In the genomic region with DNA sequence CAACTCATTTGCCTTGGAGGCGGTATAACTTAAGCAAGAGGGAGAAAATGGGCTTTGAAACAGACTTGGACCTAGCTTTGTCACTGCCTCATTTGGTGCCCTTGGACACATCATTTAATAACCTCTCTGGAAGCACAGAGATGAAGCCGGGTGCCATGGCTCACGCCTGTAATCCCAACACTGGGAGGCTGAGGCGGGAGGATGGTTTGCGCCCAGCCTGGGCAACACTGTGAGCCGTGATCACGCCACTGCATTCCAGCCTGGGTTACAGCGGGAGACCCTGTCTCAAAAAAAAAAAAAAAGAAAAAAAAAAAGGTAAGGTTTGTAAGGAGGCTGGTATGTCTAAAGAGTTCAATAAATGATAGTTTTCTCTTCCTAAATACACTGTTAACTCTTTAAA, we compare ENCODE assay signal across 8 cellular contexts. TPM values are rescaled to one million over a fixed set of nuclear protein-coding genes. Genes with fewer than 3 reads are reported as not detected.
DNase-seq lines count a peak whose midpoint lies in the region; FAIRE-seq and TF ChIP-seq lines count a peak whose summit lies in the region.

No MANE protein-coding gene starts in this region.

- peak overlapping the region; percentile 92 for H3K4me3 ChIP-seq in OCI-LY3 (ENCODE audit: low read length)
- H3K4me3 ChIP-seq in H1 (ENCODE audit: extremely low read depth in 1 of 4, insufficient read depth in 2 of 4, low read depth in 3 of 4, low read length in 4 of 4) = peak overlapping the region; percentile 57 to 100 (median 89)
- H3K4me3 ChIP-seq in ovary = peak overlapping the region; percentile 89

- H3K27me3 ChIP-seq in OCI-LY3 (ENCODE audit: low read depth, low read length) (no peaks in the 10 kb centered on the region), H1 (replicated peaks in 1 of 4; ENCODE audit: control insufficient read depth in 3 of 4, extremely low read depth in 1 of 4, insufficient read depth in 3 of 4, low read length in 3 of 4) (no peaks in the 10 kb centered on the region), ovary (no peaks in the 10 kb centered on the region)

- 32% methylated on average over 8 of the region's 8 CpGs; no CpG with 5 or more reads in 1 of the 2 experiments for WGBS in H1 (ENCODE audit: extremely low coverage in 1 of 2, insufficient coverage in 1 of 2, insufficient read length in 1 of 2, insufficient replicate concordance in 2 of 2, low coverage in 1 of 2, low lambda C conversion rate in 2 of 2, missing lambda C conversion rate in 1 of 2), 2 experiments
- 24 to 31% (median 27%) methylated on average over 8 of the region's 8 CpGs for WGBS in ovary, 3 donors

- H2AFZ ChIP-seq in OCI-LY3 (ENCODE audit: low read depth, low read length) = 0 out of 2 replicates have a peak overlapping the region, but pooled peaks have one; percentile 78
- H2AFZ ChIP-seq in H1 (ENCODE audit: low read length) = no peak overlapping the region

- H4K5ac ChIP-seq in H1 (ENCODE audit: insufficient read length, low read depth, low read length) = peak overlapping the region; percentile 80

- peak; percentile 39 for DNase-seq in ELF-1 (ENCODE audit: low read depth, low spot score)
- no peak for DNase-seq in H1 (ENCODE audit: low read depth in 1 of 2, low spot score in 2 of 2)
- no peak for DNase-seq in ovary
- DNase-seq in midbrain (lab: John Stamatoyannopoulos, UW) = no peak
- DNase-seq in GM12892 (ENCODE audit: insufficient read length) = no peak
- DNase-seq in NOMO-1 (lab: John Stamatoyannopoulos, UW; ENCODE audit: unreplicated experiment in 2 of 2) = no peak
- no peak for DNase-seq in effector CD8-positive, alpha-beta T cell (lab: John Stamatoyannopoulos, UW)

- H3K9ac ChIP-seq in OCI-LY3 (ENCODE audit: low read length) (peak overlapping the region; percentile 94), H1 (replicated peaks in 1 of 4; ENCODE audit: extremely low read depth in 1 of 4, low read depth in 3 of 4, low read length in 3 of 4) (peak overlapping the region; percentile 73 to 97 (median 91))

- H3K9me3 ChIP-seq in OCI-LY3 (ENCODE audit: insufficient read depth, low read length) (no peaks in the 10 kb centered on the region), H1 (ENCODE audit: insufficient read depth in 2 of 2, low read depth in 1 of 2, low read length in 1 of 2) (no peaks in the 10 kb centered on the region), ovary (no peaks in the 10 kb centered on the region)

- H4K8ac ChIP-seq in H1 (ENCODE audit: extremely low read depth, insufficient read depth, low read length) = no peak overlapping the region

- H3K18ac ChIP-seq in H1 (ENCODE audit: extremely low read depth, low read length) = no peak overlapping the region

- no peak for TF ChIP-seq EP300 in H1 (IDR thresholded peaks at IDR 0.05; ENCODE audit: borderline replicate concordance in 1 of 2, low read depth in 2 of 2, low read length in 2 of 2)
- no peak for TF ChIP-seq EP300 in ovary (IDR thresholded peaks at IDR 0.05)

- no peak overlapping the region for H3K4ac ChIP-seq in H1 (replicated peaks; ENCODE audit: insufficient read length, low read depth, low read length)

- no peak for TF ChIP-seq RAD21 in H1 (IDR thresholded peaks at IDR 0.05 in 1 of 2, conservative IDR thresholded peaks at IDR 0.05 in 1 of 2; ENCODE audit: low read depth in 2 of 2, low read length in 2 of 2)

- CTCF ChIA-PET in H1 (lab: Charles Lee; ENCODE audit: partially characterized antibody) = no interaction called here

- no peak for TF ChIP-seq POLR2A in H1 (IDR thresholded peaks at IDR 0.05; ENCODE audit: control extremely low read depth in 1 of 2, low read depth in 2 of 2, low read length in 2 of 2)
- TF ChIP-seq POLR2A in ovary (IDR thresholded peaks at IDR 0.05) = no peak
- TF ChIP-seq POLR2A in GM12892 (IDR thresholded peaks at IDR 0.05; ENCODE audit: low read depth, low read length) = no peak

- H3K79me2 ChIP-seq in OCI-LY3 (ENCODE audit: low read length) = peaks cover 48% of the 10 kb centered on the region
- H3K79me2 ChIP-seq in H1 (ENCODE audit: control insufficient read depth in 1 of 2, insufficient read depth in 2 of 2, low read length in 2 of 2) = peaks cover 6 to 40% of the 10 kb centered on the region in 2 experiments; a peak in 3 of 4 replicates

- intact Hi-C loops in ovary (cut with DNase I) = no loop called here

- H2BK120ac ChIP-seq in H1 (replicated peaks; ENCODE audit: low read depth, low read length) = no peak overlapping the region

- H3K4me2 ChIP-seq in OCI-LY3 (ENCODE audit: low read length) (peak overlapping the region; percentile 98), H1 (ENCODE audit: insufficient read depth in 1 of 2, low read depth in 2 of 2, low read length in 2 of 2) (peak overlapping the region; percentile 88 to 89)

- H3K79me1 ChIP-seq in H1 (ENCODE audit: low read depth, low read length) = peaks cover 15% of the 10 kb centered on the region

- no peak overlapping the region for H2BK20ac ChIP-seq in H1 (ENCODE audit: low read length)

- no peak overlapping the region for H2BK15ac ChIP-seq in H1 (ENCODE audit: low read length)

- H3K56ac ChIP-seq in H1 (replicated peaks; ENCODE audit: insufficient read length, low read depth, low read length) = no peak overlapping the region

- peaks cover 10% of the 10 kb centered on the region; the same call in 1 of the 2 replicates for H3K23me2 ChIP-seq in H1 (ENCODE audit: low read depth, low read length)

- H3K14ac ChIP-seq in H1 (ENCODE audit: insufficient read length) = no peak overlapping the region

- no peak overlapping the region for H3K23ac ChIP-seq in H1 (ENCODE audit: insufficient read length)

- FAIRE-seq in H1 (lab: Jason Lieb, UNC) (no peak), GM12892 (lab: Jason Lieb, UNC) (no peak)

- TF ChIP-seq CTCF in OCI-LY3 (IDR thresholded peaks at IDR 0.05; ENCODE audit: low read depth, low read length) = no peak
- no peak for TF ChIP-seq CTCF in H1 (IDR thresholded peaks at IDR 0.05; ENCODE audit: control extremely low read depth in 1 of 3, insufficient read depth in 1 of 3, low read depth in 1 of 3, low read length in 3 of 3)
- TF ChIP-seq CTCF in ovary (IDR thresholded peaks at IDR 0.05) = no peak

- no peak overlapping the region for H4K91ac ChIP-seq in H1 (replicated peaks; ENCODE audit: insufficient read length, low read length)

- no peak overlapping the region for H2BK5ac ChIP-seq in H1 (ENCODE audit: low read depth, low read length)

- no peaks in the 10 kb centered on the region for H4K20me1 ChIP-seq in OCI-LY3 (ENCODE audit: insufficient read depth, low read length)
- peaks cover 5 to 6% of the 10 kb centered on the region in 2 experiments for H4K20me1 ChIP-seq in H1 (replicated peaks in 1 of 2; ENCODE audit: control insufficient read depth in 1 of 2, insufficient read depth in 2 of 2, low read length in 2 of 2)

- peaks cover 10% of the 10 kb centered on the region for H3K4me1 ChIP-seq in OCI-LY3 (ENCODE audit: low read length)
- peaks cover 4 to 10% (median 7%) of the 10 kb centered on the region in 4 experiments; a peak in 6 of 7 replicates for H3K4me1 ChIP-seq in H1 (replicated peaks in 1 of 4; ENCODE audit: control insufficient read depth in 3 of 4, insufficient read depth in 4 of 4, low read length in 3 of 4)
- peaks cover 11% of the 10 kb centered on the region for H3K4me1 ChIP-seq in ovary (ENCODE audit: insufficient read depth)

- POLR2A ChIA-PET in H1 (lab: Charles Lee; ENCODE audit: partially characterized antibody) = interaction anchor here (0.7 to 7.8 kb wide), 5 partner anchors 9 to 36 kb away, joined by 3 to 55 read pairs (median 4); no protein-coding TSS in a partner anchor

- H2BK12ac ChIP-seq in H1 (ENCODE audit: low read depth, low read length) = no peak overlapping the region

- H2AK5ac ChIP-seq in H1 (ENCODE audit: low read depth, low read length) = no peak overlapping the region

- H3K27ac ChIP-seq in OCI-LY3 (ENCODE audit: low read length) = peak overlapping the region; percentile 84
- H3K27ac ChIP-seq in H1 (ENCODE audit: low read depth, low read length) = peak overlapping the region; percentile 89
- peak overlapping the region in 1 of 2 donors; percentile 71 for H3K27ac ChIP-seq in ovary

- H3K36me3 ChIP-seq in OCI-LY3 (replicated peaks; ENCODE audit: low read depth, low read length) = peaks cover 32% of the 10 kb centered on the region
- H3K36me3 ChIP-seq in H1 (ENCODE audit: control insufficient read depth in 2 of 4, insufficient read depth in 4 of 4, low read length in 3 of 4) = peaks cover 14 to 52% (median 29%) of the 10 kb centered on the region in 4 experiments
- no peaks in the 10 kb centered on the region for H3K36me3 ChIP-seq in ovary

TF ChIP-seq in H1, 55 proteins besides CTCF, POLR2A, EP300 and RAD21:
- TF ChIP-seq POLR2AphosphoS5 (IDR thresholded peaks at IDR 0.05; ENCODE audit: low read depth, low read length) (0 out of 2 replicates have a peak, but pooled peaks have one; percentile 46), KDM5A (IDR thresholded peaks at IDR 0.05; ENCODE audit: low read length) (0 out of 2 replicates have a peak, but pooled peaks have one; percentile 18), TEAD4 (IDR thresholded peaks at IDR 0.05; ENCODE audit: low read depth, low read length) (peak; percentile 83), JUND (IDR thresholded peaks at IDR 0.05; ENCODE audit: low read length) (no peak)

RNA-seq across cellular contexts. Expression of a gene that starts 0.8 kb away (rescaled TPM):
- total RNA-seq in H1 (2021; fragmentation: NEBNext Ultra II Directional; extraction: Animal tissue kit (Norgen Biotek cat#: 25700)) = 177 TPM in 2 replicates
- 371 and 380 TPM in 2 replicates for polyA plus RNA-seq in H1 (2011; rRNA removed)
- polyA plus RNA-seq in H1 (2011; cell fraction: cytosol; rRNA removed) = 332 TPM
- polyA plus RNA-seq in H1 (2011; cell fraction: nucleus; rRNA removed) = 200 TPM
- polyA plus RNA-seq in H1 (2012, experiment 1 of 2) = 185 to 267 TPM (median 211 TPM) in 4 replicates
- 194 TPM for polyA plus RNA-seq in H1 (2012, experiment 2 of 2)
- 202 TPM for polyA plus RNA-seq in H1 (2013, experiment 1 of 2)
- polyA plus RNA-seq in H1 (2013, experiment 2 of 2) = 203 TPM
- polyA minus RNA-seq in H1 (2011; rRNA and poly(A)+ RNA removed) = 112 and 126 TPM in 2 replicates
- polyA minus RNA-seq in H1 (2011; cell fraction: cytosol; rRNA and poly(A)+ RNA removed) = 86.9 TPM
- polyA minus RNA-seq in H1 (2011; cell fraction: nucleus; rRNA and poly(A)+ RNA removed) = 140 TPM
- 10 to 100 TPM; 47.6 to 72.5 (median 53.8) TPM for total RNA-seq in ovary
- polyA plus RNA-seq in ovary = 10 to 100 TPM; 55.7 to 61.4 TPM
- 93.9 TPM for polyA plus RNA-seq in GM12892 (2012; ENCODE audit: missing spikeins)

RNA-seq across cellular contexts. Expression of a gene that starts 1.0 kb away (rescaled TPM):
- 28.8 TPM in 2 replicates for total RNA-seq in H1 (2021; fragmentation: NEBNext Ultra II Directional; extraction: Animal tissue kit (Norgen Biotek cat#: 25700))
- polyA plus RNA-seq in H1 (2011; rRNA removed) = 18.3 and 24.4 TPM in 2 replicates
- polyA plus RNA-seq in H1 (2011; cell fraction: cytosol; rRNA removed) = 27.0 TPM
- 21.1 TPM for polyA plus RNA-seq in H1 (2011; cell fraction: nucleus; rRNA removed)
- polyA plus RNA-seq in H1 (2012, experiment 1 of 2) = 33.7 to 44.8 TPM (median 38.8 TPM) in 4 replicates
- 14.9 TPM for polyA plus RNA-seq in H1 (2012, experiment 2 of 2)
- 21.2 TPM for polyA plus RNA-seq in H1 (2013, experiment 1 of 2)
- polyA plus RNA-seq in H1 (2013, experiment 2 of 2) = 20.0 TPM
- 26.5 and 26.8 TPM in 2 replicates for polyA minus RNA-seq in H1 (2011; rRNA and poly(A)+ RNA removed)
- 13.7 TPM for polyA minus RNA-seq in H1 (2011; cell fraction: cytosol; rRNA and poly(A)+ RNA removed)
- polyA minus RNA-seq in H1 (2011; cell fraction: nucleus; rRNA and poly(A)+ RNA removed) = 18.7 TPM
- 10 to 100 TPM in 6 of 7 donors, 1 to 10 TPM in 1; 9.5 to 28.7 (median 18.3) TPM for total RNA-seq in ovary
- 10 to 100 TPM; 17.4 to 48.0 TPM for polyA plus RNA-seq in ovary
- 30.3 TPM for polyA plus RNA-seq in GM12892 (2012; ENCODE audit: missing spikeins)
